In genomic region chr12:124533456-124533855, GRCh38 we compare ENCODE assay signal across 1 cellular context.
TF ChIP-seq lines count a peak whose summit lies in the region.

No MANE protein-coding gene starts in this region.

TF ChIP-seq in WTC11, 78 proteins besides CTCF, POLR2A, EP300 and RAD21:
- TF ChIP-seq USF2 (CRISPR knock-in tag; IDR thresholded peaks at IDR 0.05): no peak
- TF ChIP-seq, protein P1, sequence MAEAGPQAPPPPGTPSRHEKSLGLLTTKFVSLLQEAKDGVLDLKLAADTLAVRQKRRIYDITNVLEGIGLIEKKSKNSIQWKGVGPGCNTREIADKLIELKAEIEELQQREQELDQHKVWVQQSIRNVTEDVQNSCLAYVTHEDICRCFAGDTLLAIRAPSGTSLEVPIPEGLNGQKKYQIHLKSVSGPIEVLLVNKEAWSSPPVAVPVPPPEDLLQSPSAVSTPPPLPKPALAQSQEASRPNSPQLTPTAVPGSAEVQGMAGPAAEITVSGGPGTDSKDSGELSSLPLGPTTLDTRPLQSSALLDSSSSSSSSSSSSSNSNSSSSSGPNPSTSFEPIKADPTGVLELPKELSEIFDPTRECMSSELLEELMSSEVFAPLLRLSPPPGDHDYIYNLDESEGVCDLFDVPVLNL (CRISPR knock-in tag; IDR thresholded peaks at IDR 0.05; ENCODE audit: borderline replicate concordance, low read depth): no peak
- no peak for TF ChIP-seq ESRRA (CRISPR knock-in tag; IDR thresholded peaks at IDR 0.05; ENCODE audit: borderline replicate concordance)
- TF ChIP-seq AR (CRISPR knock-in tag; IDR thresholded peaks at IDR 0.05): no peak
- no peak for TF ChIP-seq MYBL2 (CRISPR knock-in tag; IDR thresholded peaks at IDR 0.05)
- no peak for TF ChIP-seq JAZF1 (CRISPR knock-in tag; IDR thresholded peaks at IDR 0.05)
- TF ChIP-seq STAT6 (CRISPR knock-in tag; conservative IDR thresholded peaks at IDR 0.05; ENCODE audit: low read depth): no peak
- TF ChIP-seq ATF1 (CRISPR knock-in tag; IDR thresholded peaks at IDR 0.05): no peak
- no peak for TF ChIP-seq ATF2 (CRISPR knock-in tag; IDR thresholded peaks at IDR 0.05; ENCODE audit: borderline replicate concordance, low read depth)
- no peak for TF ChIP-seq SOX15 (CRISPR knock-in tag; IDR thresholded peaks at IDR 0.05)
- no peak for TF ChIP-seq FOXK1 (CRISPR knock-in tag; IDR thresholded peaks at IDR 0.05)
- TF ChIP-seq NFYB (CRISPR knock-in tag; conservative IDR thresholded peaks at IDR 0.05; ENCODE audit: low read depth): no peak
- TF ChIP-seq ERG (CRISPR knock-in tag; IDR thresholded peaks at IDR 0.05): no peak
- TF ChIP-seq ZBTB43 (CRISPR knock-in tag; IDR thresholded peaks at IDR 0.05): no peak
- no peak for TF ChIP-seq ZNF121 (CRISPR knock-in tag; IDR thresholded peaks at IDR 0.05)
- TF ChIP-seq ZNF425 (CRISPR knock-in tag; conservative IDR thresholded peaks at IDR 0.05): no peak
- TF ChIP-seq, protein P2, sequence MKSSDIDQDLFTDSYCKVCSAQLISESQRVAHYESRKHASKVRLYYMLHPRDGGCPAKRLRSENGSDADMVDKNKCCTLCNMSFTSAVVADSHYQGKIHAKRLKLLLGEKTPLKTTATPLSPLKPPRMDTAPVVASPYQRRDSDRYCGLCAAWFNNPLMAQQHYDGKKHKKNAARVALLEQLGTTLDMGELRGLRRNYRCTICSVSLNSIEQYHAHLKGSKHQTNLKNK (CRISPR knock-in tag; IDR thresholded peaks at IDR 0.05): no peak
- TF ChIP-seq RORB (CRISPR knock-in tag; IDR thresholded peaks at IDR 0.05): no peak
